8 cellular contexts compared by ENCODE assay signal in the genomic region with DNA sequence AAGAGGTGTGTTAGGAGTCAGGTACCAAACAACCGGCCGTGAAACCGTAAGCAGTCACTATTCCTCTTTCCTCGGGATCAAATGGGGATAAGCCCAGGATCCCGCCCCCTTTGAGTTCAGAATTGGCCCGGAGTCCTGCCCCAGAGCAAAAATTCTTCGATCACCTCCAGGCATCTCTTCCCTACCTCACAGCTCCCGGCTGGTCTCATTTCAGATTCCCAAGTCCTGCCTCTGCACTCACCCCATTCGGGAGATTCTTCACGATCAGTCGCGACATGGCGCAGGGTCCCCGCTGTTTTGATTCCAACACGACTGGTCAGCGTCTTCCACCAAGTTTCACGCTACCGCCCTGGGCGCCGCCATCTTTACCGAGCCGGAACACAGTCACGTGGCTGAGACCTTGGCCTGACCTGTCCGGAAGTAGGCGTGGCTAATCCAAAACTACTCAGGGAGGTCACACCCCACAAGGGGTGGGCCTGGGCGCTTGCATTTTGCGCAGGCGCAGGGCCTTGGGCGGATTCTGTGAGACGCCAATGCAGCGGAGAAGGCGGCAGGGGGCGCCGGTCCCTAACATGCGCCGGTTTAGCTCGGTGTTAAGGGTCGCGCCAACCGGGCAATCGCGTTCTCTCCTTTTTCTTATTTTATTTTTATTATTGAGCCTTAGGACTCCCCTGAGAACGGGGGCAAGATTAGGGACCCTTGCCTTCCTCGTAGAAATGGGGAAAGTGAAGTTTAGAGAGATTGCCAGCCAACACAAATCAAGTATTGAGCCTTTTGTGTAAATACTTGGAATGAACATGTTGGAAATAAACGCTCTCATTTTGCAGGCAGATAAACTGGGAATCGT. TPM values are rescaled to one million over a fixed set of nuclear protein-coding genes. Genes with fewer than 3 reads are reported as not detected.
A peak's percentile ranks its signal among the peaks of the same experiment; 100 is the strongest.
DNase-seq lines count a peak whose midpoint lies in the region; ATAC-seq, FAIRE-seq and TF ChIP-seq lines count a peak whose summit lies in the region.

A gene with protein sequence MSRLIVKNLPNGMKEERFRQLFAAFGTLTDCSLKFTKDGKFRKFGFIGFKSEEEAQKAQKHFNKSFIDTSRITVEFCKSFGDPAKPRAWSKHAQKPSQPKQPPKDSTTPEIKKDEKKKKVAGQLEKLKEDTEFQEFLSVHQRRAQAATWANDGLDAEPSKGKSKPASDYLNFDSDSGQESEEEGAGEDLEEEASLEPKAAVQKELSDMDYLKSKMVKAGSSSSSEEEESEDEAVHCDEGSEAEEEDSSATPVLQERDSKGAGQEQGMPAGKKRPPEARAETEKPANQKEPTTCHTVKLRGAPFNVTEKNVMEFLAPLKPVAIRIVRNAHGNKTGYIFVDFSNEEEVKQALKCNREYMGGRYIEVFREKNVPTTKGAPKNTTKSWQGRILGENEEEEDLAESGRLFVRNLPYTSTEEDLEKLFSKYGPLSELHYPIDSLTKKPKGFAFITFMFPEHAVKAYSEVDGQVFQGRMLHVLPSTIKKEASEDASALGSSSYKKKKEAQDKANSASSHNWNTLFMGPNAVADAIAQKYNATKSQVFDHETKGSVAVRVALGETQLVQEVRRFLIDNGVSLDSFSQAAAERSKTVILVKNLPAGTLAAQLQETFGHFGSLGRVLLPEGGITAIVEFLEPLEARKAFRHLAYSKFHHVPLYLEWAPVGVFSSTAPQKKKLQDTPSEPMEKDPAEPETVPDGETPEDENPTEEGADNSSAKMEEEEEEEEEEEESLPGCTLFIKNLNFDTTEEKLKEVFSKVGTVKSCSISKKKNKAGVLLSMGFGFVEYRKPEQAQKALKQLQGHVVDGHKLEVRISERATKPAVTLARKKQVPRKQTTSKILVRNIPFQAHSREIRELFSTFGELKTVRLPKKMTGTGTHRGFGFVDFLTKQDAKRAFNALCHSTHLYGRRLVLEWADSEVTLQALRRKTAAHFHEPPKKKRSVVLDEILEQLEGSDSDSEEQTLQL (minus strand): TSS at position 375 of the 847 bp plus-strand sequence. CDS start 98 bp downstream, at position 277.

- H3K9me3 Mint-ChIP-seq in activated CD4-positive, alpha-beta T cell treated with anti-CD3 and anti-CD28 coated beads for 36 hours (ENCODE audit: low read depth) = no peaks in the 10 kb centered on the region

- peaks cover 28% of the 10 kb centered on the region for H3K36me3 Mint-ChIP-seq in activated CD4-positive, alpha-beta T cell treated with anti-CD3 and anti-CD28 coated beads for 36 hours (ENCODE audit: low read depth)

- CTCF ChIA-PET in activated CD4-positive, alpha-beta T cell treated with anti-CD3 and anti-CD28 coated beads for 36 hours (lab: Charles Lee) = interaction anchor here (0.7 to 1.5 kb wide), 11 partner anchors 8 to 1952 kb away, joined by 3 to 17 read pairs (median 3); no protein-coding TSS in a partner anchor

- peak; percentile 92 for TF ChIP-seq CTCF in choroid plexus epithelial cell (conservative IDR thresholded peaks at IDR 0.05; ENCODE audit: low read depth, low read length)
- peak; percentile 94 for TF ChIP-seq CTCF in kidney epithelial cell (IDR thresholded peaks at IDR 0.05; ENCODE audit: insufficient read depth, low read length, poor library complexity, severe bottlenecking)

- H3K27me3 ChIP-seq in BLaER1 (no peaks in the 10 kb centered on the region), kidney epithelial cell (ENCODE audit: control insufficient read depth, insufficient read depth, low read length) (peaks cover 3% of the 10 kb centered on the region)

- H3K9me3 ChIP-seq in BLaER1 = no peaks in the 10 kb centered on the region

- H3K4me3 ChIP-seq in BLaER1 (peak within 1 kb of the TSS; percentile 80), choroid plexus epithelial cell (ENCODE audit: low read depth, low read length) (peak within 1 kb of the TSS; percentile 93), kidney epithelial cell (ENCODE audit: low read depth, low read length) (peak within 1 kb of the TSS; percentile 85)

- peak within 1 kb of the TSS; percentile 99 for H3K27ac Mint-ChIP-seq in activated CD4-positive, alpha-beta T cell treated with anti-CD3 and anti-CD28 coated beads for 36 hours

- no peaks in the 10 kb centered on the region for H3K27me3 Mint-ChIP-seq in activated CD4-positive, alpha-beta T cell treated with anti-CD3 and anti-CD28 coated beads for 36 hours

- intact Hi-C loops in activated CD4-positive, alpha-beta T cell treated with anti-CD3 and anti-CD28 coated beads for 36 hours (cut with DNase I, micrococcal nuclease) = loop anchor here (1.0 to 10.0 kb wide), 6 partner anchors 542 to 1061 kb away; a partner anchor contains a TSS

- ATAC-seq in HG03457 (IDR thresholded peaks at IDR 0.05; ENCODE audit: unreplicated experiment) = peak; percentile 96
- peak; percentile 76 for ATAC-seq in activated CD4-positive, alpha-beta T cell treated with anti-CD3 and anti-CD28 coated beads for 36 hours

- H3K27ac ChIP-seq in BLaER1 = peak within 1 kb of the TSS; percentile 77

- peaks cover 28% of the 10 kb centered on the region for H3K4me1 ChIP-seq in BLaER1

- FAIRE-seq in GM19239 (lab: Jason Lieb, UNC) = peak; percentile 99

- H3K4me3 Mint-ChIP-seq in activated CD4-positive, alpha-beta T cell treated with anti-CD3 and anti-CD28 coated beads for 36 hours = peak within 1 kb of the TSS; percentile 99

- DNase-seq in GM19239 (ENCODE audit: insufficient read length, low spot score) = peak; percentile 95
- DNase-seq in NCI-H524 (lab: John Stamatoyannopoulos, UW) = peak; percentile 95 to 98
- DNase-seq in activated CD4-positive, alpha-beta T cell treated with anti-CD3 and anti-CD28 coated beads for 36 hours = peak; percentile 98
- DNase-seq in choroid plexus epithelial cell (ENCODE audit: low read depth) = peak; percentile 99
- peak; percentile 89 for DNase-seq in kidney epithelial cell (ENCODE audit: low read depth)
- DNase-seq in stimulated activated CD4-positive, alpha-beta T cell treated with anti-CD3 and anti-CD28 coated beads, Interleukin-15, amount 100 ng/mL, for 48 hours (ENCODE audit: low read depth in 2 of 2) = peak; percentile 94 to 96

- peaks cover 32% of the 10 kb centered on the region for H3K36me3 ChIP-seq in BLaER1
- H3K36me3 ChIP-seq in kidney epithelial cell (ENCODE audit: control insufficient read depth, insufficient read depth, low read length) = peaks cover 1% of the 10 kb centered on the region

- no peaks in the 10 kb centered on the region for H4K20me1 ChIP-seq in BLaER1

- POLR2A ChIA-PET in activated CD4-positive, alpha-beta T cell treated with anti-CD3 and anti-CD28 coated beads for 36 hours (lab: Charles Lee) = no interaction called here

- peak within 1 kb of the TSS; percentile 89 for H3K4me2 ChIP-seq in BLaER1

- H3K4me1 Mint-ChIP-seq in activated CD4-positive, alpha-beta T cell treated with anti-CD3 and anti-CD28 coated beads for 36 hours = peaks cover 50% of the 10 kb centered on the region

- peak within 1 kb of the TSS; percentile 78 for H3K9ac ChIP-seq in BLaER1

RNA-seq across cellular contexts. Expression of the gene that starts here (rescaled TPM):
- total RNA-seq in activated CD4-positive, alpha-beta T cell treated with anti-CD3 and anti-CD28 coated beads for 36 hours = 10 to 100 TPM; 79.6 to 93.5 TPM
- 30.9 and 38.3 TPM in 2 replicates for total RNA-seq in kidney epithelial cell

Comparison
In these comparisons a context has a peak if more than half of its experiments do, and no peak if none do; other contexts are left out.
1. Peak in every context shown above with its lines: DNase-seq, ATAC-seq, H3K4me3 ChIP-seq and H3K27ac ChIP-seq.